16 cellular contexts compared by ENCODE assay signal in genomic region chr18:50558157-50558556, GRCh38. TPM values are rescaled to one million over a fixed set of nuclear protein-coding genes. Genes with fewer than 3 reads are reported as not detected.
DNase-seq lines count a peak whose midpoint lies in the region; ATAC-seq and TF ChIP-seq lines count a peak whose summit lies in the region.
"Had no signal": no experiment of that assay in that cellular context is flagged by ENCODE, and none has a peak within 500 bp of the region (broad histone marks: within the 10 kb centered on the region; RNA-seq: fewer than 3 reads in every experiment).

No MANE protein-coding gene starts in this region.

- H3K27me3 ChIP-seq in parathyroid adenoma (ENCODE audit: control insufficient read depth, insufficient read depth, low read length): no peaks in the 10 kb centered on the region

- no peak for TF ChIP-seq CTCF in parathyroid adenoma (IDR thresholded peaks at IDR 0.05)

- H3K4me1 ChIP-seq in parathyroid adenoma: peaks cover 23% of the 10 kb centered on the region

- H3K36me3 ChIP-seq in parathyroid adenoma (ENCODE audit: control insufficient read depth, insufficient read depth, low read length): no peaks in the 10 kb centered on the region
- H3K36me3 ChIP-seq: MG63 had no signal

- peak overlapping the region; percentile 73 for H3K27ac ChIP-seq in parathyroid adenoma

- H3K79me2 ChIP-seq in parathyroid adenoma: peaks cover 6% of the 10 kb centered on the region

- H3K4me3 ChIP-seq in parathyroid adenoma (ENCODE audit: low read depth, low read length): peak overlapping the region; percentile 2
- H3K4me3 ChIP-seq: MG63 had no signal

- peak overlapping the region; percentile 36 for H2AFZ ChIP-seq in parathyroid adenoma

- no peak for ATAC-seq in stimulated activated naive CD8-positive, alpha-beta T cell treated with anti-CD3 and anti-CD28 coated beads, Interleukin-15, Interleukin-2, amounts not matched to agents 100 U/mL and 50 U/mL, for 24 hours
- ATAC-seq: Panc1, Right ventricle myocardium inferior had no signal

- H3K9me3 ChIP-seq in parathyroid adenoma (ENCODE audit: control insufficient read depth, low read length): no peaks in the 10 kb centered on the region

- H3K4me2 ChIP-seq in parathyroid adenoma (ENCODE audit: low read length): no peak overlapping the region

- H3K9ac ChIP-seq in parathyroid adenoma: no peak overlapping the region

- DNase-seq in NCI-H510A treated with DMSO at 0.1 percent for 48 hours (lab: John Stamatoyannopoulos, UW): peak; percentile 3
- DNase-seq in NCI-H510A (lab: John Stamatoyannopoulos, UW): no peak
- DNase-seq in NCI-H1105 treated with DMSO at 0.1 percent for 48 hours (lab: John Stamatoyannopoulos, UW): peak; percentile 68
- peak; percentile 90 for DNase-seq in SK-N-DZ (ENCODE audit: low spot score)
- DNase-seq in hypothalamus (lab: John Stamatoyannopoulos, UW): no peak
- no peak for DNase-seq in stimulated activated naive CD8-positive, alpha-beta T cell treated with anti-CD3 and anti-CD28 coated beads, Interleukin-15, Interleukin-2, amounts not matched to agents 100 U/mL and 50 U/mL, for 24 hours
- DNase-seq: ACHN; CD4-positive, alpha-beta memory T cell; EL; H7; MG63; NCI-H1436; NCI-H526 had no signal

RNA-seq across cellular contexts. Expression of gene MAPK4, which starts 1.7 kb away (rescaled TPM):
- polyA plus RNA-seq in SK-N-DZ (2014; cell fraction: cytosol; rRNA removed): 8.6 and 9.6 TPM in 2 replicates
- polyA plus RNA-seq in SK-N-DZ (2014; cell fraction: nucleus; rRNA removed): 9.3 and 12.3 TPM in 2 replicates
- polyA plus RNA-seq: CD4-positive, alpha-beta memory T cell had no signal

Comparison
In these comparisons a context has a peak if more than half of its experiments do, and no peak if none do; other contexts are left out.
1. DNase-seq: peak in NCI-H510A treated with DMSO at 0.1 percent for 48 hours (single experiment), NCI-H1105 treated with DMSO at 0.1 percent for 48 hours (single experiment) and SK-N-DZ (single experiment); none in NCI-H510A (single experiment), hypothalamus (0 of 51) and stimulated activated naive CD8-positive, alpha-beta T cell treated with anti-CD3 and anti-CD28 coated beads, Interleukin-15, Interleukin-2, amounts not matched to agents 100 U/mL and 50 U/mL, for 24 hours (single experiment).